Comparison of ENCODE assay signal across 15 cellular contexts in genomic region chr5:168708301-168708695, GRCh38.
A peak's percentile ranks its signal among the peaks of the same experiment; 100 is the strongest.
DNase-seq lines count a peak whose midpoint lies in the region; ATAC-seq and TF ChIP-seq lines count a peak whose summit lies in the region.
"Had no signal": no experiment of that assay in that cellular context is flagged by ENCODE, and none has a peak within 500 bp of the region (broad histone marks: within the 10 kb centered on the region; RNA-seq: fewer than 3 reads in every experiment).

No MANE protein-coding gene starts in this region.

- H3K27ac ChIP-seq in endodermal cell (ENCODE audit: low read depth, low read length): no peak overlapping the region
- no peak overlapping the region for H3K27ac ChIP-seq in neuronal stem cell (replicated peaks; ENCODE audit: low read length)

- H3K9ac ChIP-seq in endodermal cell (ENCODE audit: extremely low read depth, low read length, poor library complexity, severe bottlenecking) (no peak overlapping the region), neuronal stem cell (ENCODE audit: low read depth, low read length, poor library complexity) (peak overlapping the region; percentile 22)

- intact Hi-C loops in head of caudate nucleus (cut with DNase I): no loop called here

- H4K91ac ChIP-seq in neuronal stem cell (ENCODE audit: low read depth, low read length, poor library complexity): no peak overlapping the region

- H3K36me3 ChIP-seq in endodermal cell (ENCODE audit: control insufficient read depth, insufficient read depth, low read length): no peaks in the 10 kb centered on the region
- no peaks in the 10 kb centered on the region for H3K36me3 ChIP-seq in neuronal stem cell (replicated peaks in 1 of 2; ENCODE audit: control insufficient read depth in 2 of 2, insufficient read depth in 2 of 2, low read length in 2 of 2)

- no peak overlapping the region for H4K8ac ChIP-seq in neuronal stem cell (ENCODE audit: low read depth, low read length)

- no peaks in the 10 kb centered on the region for H3K36me3 Mint-ChIP-seq in activated CD8-positive, alpha-beta memory T cell treated with anti-CD3 and anti-CD28 coated beads, Interleukin-2, amount 10 ng/mL, durations not matched to agents 7 days and 5 days
- no peaks in the 10 kb centered on the region for H3K36me3 Mint-ChIP-seq in endodermal cell (ENCODE audit: low read depth)

- H3K23ac ChIP-seq in neuronal stem cell (ENCODE audit: low read depth, low read length, poor library complexity): no peak overlapping the region

- DNase-seq in activated CD8-positive, alpha-beta memory T cell treated with anti-CD3 and anti-CD28 coated beads, Interleukin-2, amount 50 U/mL, for 48 hours: peak; percentile 23
- DNase-seq in activated CD8-positive, alpha-beta memory T cell treated with anti-CD3 and anti-CD28 coated beads, Interleukin-2, amount 10 ng/mL, durations not matched to agents 7 days and 5 days: no peak
- DNase-seq in endodermal cell (peak; percentile 18), neuronal stem cell (ENCODE audit: low spot score) (no peak), ureter (ENCODE audit: low spot score) (peak; percentile 8), NCI-H1092 treated with DMSO at 0.1 percent for 48 hours (lab: John Stamatoyannopoulos, UW) (no peak), head of caudate nucleus (no peak)
- no peak for DNase-seq in activated CD4-positive, alpha-beta T cell treated with anti-CD3 and anti-CD28 coated beads for 1 hour
- DNase-seq: CD4-positive, alpha-beta T cell; DMS153; DMS79 treated with DMSO at 0.1 percent for 48 hours; EL; GOT3; H9 had no signal

- no peaks in the 10 kb centered on the region for H3K9me3 Mint-ChIP-seq in activated CD8-positive, alpha-beta memory T cell treated with anti-CD3 and anti-CD28 coated beads, Interleukin-2, amount 10 ng/mL, durations not matched to agents 7 days and 5 days (ENCODE audit: low read depth)
- H3K9me3 Mint-ChIP-seq in endodermal cell: no peaks in the 10 kb centered on the region
- H3K9me3 Mint-ChIP-seq: CD4-positive, alpha-beta T cell; H9 had no signal

- no peaks in the 10 kb centered on the region for H3K79me1 ChIP-seq in neuronal stem cell (ENCODE audit: low read depth, low read length)

- no peak overlapping the region for H3K4me2 ChIP-seq in neuronal stem cell (ENCODE audit: insufficient read depth, low read length, poor library complexity, severe bottlenecking)

- TF ChIP-seq CTCF in endodermal cell (conservative IDR thresholded peaks at IDR 0.05): no peak

- CTCF ChIA-PET in activated CD8-positive, alpha-beta memory T cell treated with anti-CD3 and anti-CD28 coated beads, Interleukin-2, amount 10 ng/mL, durations not matched to agents 7 days and 5 days (lab: Charles Lee): no interaction called here

- 83 to 92% methylated on average over 5 to 6 of the region's 6 CpGs for WGBS in endodermal cell (ENCODE audit: insufficient coverage in 1 of 2, insufficient read length in 1 of 2), 2 experiments
- no CpG with 5 or more reads among the region's 6 CpGs for WGBS in neuronal stem cell (ENCODE audit: extremely low coverage in 2 of 2, insufficient read length in 2 of 2, insufficient replicate concordance in 1 of 2), 2 donors

- ATAC-seq in activated CD8-positive, alpha-beta memory T cell treated with anti-CD3 and anti-CD28 coated beads, Interleukin-2, amount 10 ng/mL, durations not matched to agents 7 days and 5 days: no peak

- H2BK15ac ChIP-seq in neuronal stem cell (ENCODE audit: low read length): no peak overlapping the region

- peak overlapping the region; percentile 64 for H2AK5ac ChIP-seq in neuronal stem cell (ENCODE audit: low read depth, low read length)

- H3K27ac Mint-ChIP-seq in activated CD8-positive, alpha-beta memory T cell treated with anti-CD3 and anti-CD28 coated beads, Interleukin-2, amount 10 ng/mL, durations not matched to agents 7 days and 5 days: no peak overlapping the region
- no peak overlapping the region for H3K27ac Mint-ChIP-seq in endodermal cell
- H3K27ac Mint-ChIP-seq: B cell; CD4-positive, alpha-beta T cell had no signal

- H3K27me3 Mint-ChIP-seq in activated CD8-positive, alpha-beta memory T cell treated with anti-CD3 and anti-CD28 coated beads, Interleukin-2, amount 10 ng/mL, durations not matched to agents 7 days and 5 days: no peaks in the 10 kb centered on the region
- peaks cover 12% of the 10 kb centered on the region for H3K27me3 Mint-ChIP-seq in endodermal cell (ENCODE audit: insufficient read depth)
- H3K27me3 Mint-ChIP-seq: CD4-positive, alpha-beta T cell had no signal

- no peak overlapping the region for H3K4me3 Mint-ChIP-seq in activated CD8-positive, alpha-beta memory T cell treated with anti-CD3 and anti-CD28 coated beads, Interleukin-2, amount 10 ng/mL, durations not matched to agents 7 days and 5 days
- H3K4me3 Mint-ChIP-seq in endodermal cell: no peak overlapping the region
- H3K4me3 Mint-ChIP-seq: B cell; CD4-positive, alpha-beta T cell; H9 had no signal

- H3K4me1 ChIP-seq in endodermal cell (ENCODE audit: control insufficient read depth, insufficient read depth, low read length) (no peaks in the 10 kb centered on the region), neuronal stem cell (ENCODE audit: control insufficient read depth in 2 of 2, insufficient read depth in 1 of 2, low read depth in 1 of 2, low read length in 2 of 2) (peaks cover 0 to 1% of the 10 kb centered on the region in 2 donors)

- H3K4me1 Mint-ChIP-seq in activated CD8-positive, alpha-beta memory T cell treated with anti-CD3 and anti-CD28 coated beads, Interleukin-2, amount 10 ng/mL, durations not matched to agents 7 days and 5 days: no peaks in the 10 kb centered on the region
- H3K4me1 Mint-ChIP-seq in endodermal cell: no peaks in the 10 kb centered on the region
- H3K4me1 Mint-ChIP-seq: B cell had no signal

- no peak overlapping the region for H3K14ac ChIP-seq in neuronal stem cell (ENCODE audit: low read length)

- H3K9me3 ChIP-seq in endodermal cell (ENCODE audit: control insufficient read depth, low read length) (no peaks in the 10 kb centered on the region), neuronal stem cell (replicated peaks in 1 of 2; ENCODE audit: control insufficient read depth in 2 of 2, insufficient read depth in 1 of 2, low read depth in 1 of 2, low read length in 2 of 2) (no peaks in the 10 kb centered on the region)

- no peak overlapping the region for H2BK120ac ChIP-seq in neuronal stem cell (ENCODE audit: low read depth, low read length)

- H3K18ac ChIP-seq in neuronal stem cell (ENCODE audit: low read length): no peak overlapping the region

- no peak overlapping the region for H3K4ac ChIP-seq in neuronal stem cell (ENCODE audit: low read length)

- H3K27me3 ChIP-seq in endodermal cell (ENCODE audit: control insufficient read depth, insufficient read depth, low read length, poor library complexity, severe bottlenecking) (peaks cover 17% of the 10 kb centered on the region), neuronal stem cell (ENCODE audit: control insufficient read depth in 3 of 3, insufficient read depth in 3 of 3, low read depth in 1 of 3, low read length in 3 of 3) (no peaks in the 10 kb centered on the region)

- no peak overlapping the region for H3K4me3 ChIP-seq in endodermal cell (ENCODE audit: low read length)
- H3K4me3 ChIP-seq in neuronal stem cell (ENCODE audit: low read length in 2 of 2): no peak overlapping the region

- no peak overlapping the region for H2BK12ac ChIP-seq in neuronal stem cell (ENCODE audit: low read length)

- no peak overlapping the region for H2AFZ ChIP-seq in neuronal stem cell (ENCODE audit: low read length)

- no peak overlapping the region for H2BK5ac ChIP-seq in neuronal stem cell (ENCODE audit: low read length)

Comparison
In these comparisons a context has a peak if more than half of its experiments do, and no peak if none do; other contexts are left out.
1. DNase-seq: peak in activated CD8-positive, alpha-beta memory T cell treated with anti-CD3 and anti-CD28 coated beads, Interleukin-2, amount 50 U/mL, for 48 hours (single experiment), endodermal cell (single experiment) and ureter (single experiment); none in activated CD8-positive, alpha-beta memory T cell treated with anti-CD3 and anti-CD28 coated beads, Interleukin-2, amount 10 ng/mL, durations not matched to agents 7 days and 5 days (single experiment), neuronal stem cell (single experiment), activated CD4-positive, alpha-beta T cell treated with anti-CD3 and anti-CD28 coated beads for 1 hour (single experiment), NCI-H1092 treated with DMSO at 0.1 percent for 48 hours (single experiment) and head of caudate nucleus (0 of 42).